ENCODE assay signal across 9 cellular contexts in the genomic region with DNA sequence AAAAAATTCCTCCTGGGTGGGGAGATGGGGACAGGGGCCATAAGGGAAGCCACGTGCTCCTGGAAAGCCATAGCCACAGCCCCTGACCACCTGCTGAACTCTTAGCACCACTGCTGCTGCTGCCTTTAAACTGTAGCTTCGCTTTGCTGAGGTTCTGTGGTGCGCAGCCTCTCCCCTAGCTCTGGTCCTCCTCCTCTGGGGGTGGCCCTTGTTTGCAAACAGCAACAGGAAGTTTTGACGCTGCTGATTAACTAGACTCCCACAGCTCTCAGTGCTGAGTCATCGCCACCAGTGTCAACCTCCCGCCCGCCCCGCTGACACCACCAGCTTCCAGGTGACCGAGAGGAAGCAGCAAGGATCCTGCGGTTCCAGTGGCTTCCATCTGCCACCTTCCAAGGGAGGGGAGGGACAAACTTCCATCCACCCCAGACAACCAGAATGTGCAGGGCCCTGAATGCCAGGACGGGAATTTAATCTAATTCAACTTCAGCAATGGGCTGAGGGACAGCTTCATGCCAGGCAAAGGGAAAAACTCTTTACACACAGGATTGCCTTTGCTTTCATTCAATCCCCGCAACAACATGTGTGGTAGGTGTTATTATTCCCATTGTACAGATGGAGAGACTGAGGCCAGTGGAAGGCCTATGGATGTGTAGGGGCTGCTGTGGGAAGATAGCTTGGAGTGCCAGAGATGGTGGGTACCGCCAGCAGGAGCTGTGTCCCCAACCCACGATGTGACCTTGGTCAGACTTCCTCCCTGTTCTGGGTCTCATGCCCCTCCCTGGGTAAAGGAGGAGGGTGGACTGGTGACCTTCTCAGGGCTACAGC. TPM values are rescaled to one million over a fixed set of nuclear protein-coding genes. Genes with fewer than 3 reads are reported as not detected.
DNase-seq lines count a peak whose midpoint lies in the region; ATAC-seq and TF ChIP-seq lines count a peak whose summit lies in the region.
"Had no signal": no experiment of that assay in that cellular context is flagged by ENCODE, and none has a peak within 500 bp of the region (broad histone marks: within the 10 kb centered on the region; RNA-seq: fewer than 3 reads in every experiment).

No MANE protein-coding gene starts in this region.

- intact Hi-C loops in CD4-positive, alpha-beta memory T cell (cut with micrococcal nuclease): no loop called here

- DNase-seq in CD4-positive, alpha-beta memory T cell: peak; percentile 73 to 91 (median 78)
- DNase-seq in GM19240 (ENCODE audit: insufficient read length, low spot score) (peak; percentile 95), RWPE1 (ENCODE audit: low spot score) (peak; percentile 78), activated gamma-delta T cell treated with Interleukin-2 at 50 U/mL for 16 hours (peak; percentile 86), hepatic stellate cell (ENCODE audit: low spot score) (peak; percentile 38), NCI-H1092 treated with DMSO at 0.1 percent for 48 hours (lab: John Stamatoyannopoulos, UW) (no peak)
- DNase-seq in stimulated activated CD4-positive, alpha-beta T cell treated with anti-CD3 and anti-CD28 coated beads, Interleukin-12 subunit alpha, Interleukin-12 subunit beta, amount 100 ng/mL, for 48 hours (ENCODE audit: low read depth in 2 of 3, low spot score in 1 of 3): peak; percentile 55 to 64 (median 63)

- no peaks in the 10 kb centered on the region for H3K9me3 Mint-ChIP-seq in CD4-positive, alpha-beta memory T cell

- H3K4me3 ChIP-seq in CD4-positive, alpha-beta memory T cell (ENCODE audit: low read length in 2 of 2): peak overlapping the region in 1 of 2 donors; percentile 38

- CTCF ChIA-PET in CD4-positive, alpha-beta memory T cell (lab: Charles Lee; ENCODE audit: partially characterized antibody): interaction anchor here (0.7 to 1.6 kb wide), 6 partner anchors 9 to 234 kb away, joined by 3 to 8 read pairs (median 3); no protein-coding TSS in a partner anchor
- CTCF ChIA-PET in RWPE1 (lab: Yijun Ruan, JAX): interaction anchor here (0.7 to 0.8 kb wide), 2 partner anchors 15 to 53 kb away, joined by 3 read pairs; no protein-coding TSS in a partner anchor

- peaks cover 35% of the 10 kb centered on the region for H3K4me1 ChIP-seq in CD4-positive, alpha-beta memory T cell (ENCODE audit: insufficient read depth, low read length)

- peak overlapping the region; percentile 83 to 94 (median 91) for H3K27ac Mint-ChIP-seq in CD4-positive, alpha-beta memory T cell

- H3K4me3 Mint-ChIP-seq in CD4-positive, alpha-beta memory T cell: peak overlapping the region in 7 of 8 donors; percentile 33 to 83 (median 67)

- no peaks in the 10 kb centered on the region for H3K36me3 Mint-ChIP-seq in CD4-positive, alpha-beta memory T cell

- H3K27me3 ChIP-seq in CD4-positive, alpha-beta memory T cell (ENCODE audit: insufficient read depth, low read length): no peaks in the 10 kb centered on the region

- no peaks in the 10 kb centered on the region for H3K9me3 ChIP-seq in CD4-positive, alpha-beta memory T cell (ENCODE audit: control insufficient read depth in 1 of 2, low read length in 2 of 2)

- POLR2A ChIA-PET in CD4-positive, alpha-beta memory T cell (lab: Charles Lee; ENCODE audit: partially characterized antibody): interaction anchor here (0.6 to 1.7 kb wide), 11 partner anchors 8 to 925 kb away, joined by 3 to 15 read pairs (median 4); a partner anchor contains a TSS
- POLR2A ChIA-PET in RWPE1 (lab: Yijun Ruan, JAX; ENCODE audit: low non-redundant PET): interaction anchor here (1.0 kb wide), 1 partner anchor 13 kb away, joined by 4 read pairs; no protein-coding TSS in a partner anchor

- ATAC-seq in HG03378 (IDR thresholded peaks at IDR 0.05; ENCODE audit: unreplicated experiment): peak; percentile 99

- no peaks in the 10 kb centered on the region for H3K36me3 ChIP-seq in CD4-positive, alpha-beta memory T cell (ENCODE audit: insufficient read depth, low read length)

- TF ChIP-seq CTCF in RWPE1 (conservative IDR thresholded peaks at IDR 0.05; ENCODE audit: low read depth): no peak

- H3K27ac ChIP-seq in CD4-positive, alpha-beta memory T cell (ENCODE audit: low read depth, low read length): peak overlapping the region; percentile 23
- peak overlapping the region; percentile 97 for H3K27ac ChIP-seq in RWPE1

- peaks cover 16 to 51% (median 25%) of the 10 kb centered on the region in 4 donors for H3K4me1 Mint-ChIP-seq in CD4-positive, alpha-beta memory T cell

- H3K27me3 Mint-ChIP-seq in CD4-positive, alpha-beta memory T cell: peaks cover 2 to 7% of the 10 kb centered on the region in 2 donors

RNA-seq across cellular contexts. Expression of a gene that starts 8.1 kb away (rescaled TPM):
- 1 to 10 TPM; 1.6 to 1.9 TPM for total RNA-seq in CD4-positive, alpha-beta memory T cell
- polyA plus RNA-seq in CD4-positive, alpha-beta memory T cell: not detected
- total RNA-seq: T-helper 1 cell treated with Interleukin-12 subunit alpha and Interleukin-12 subunit beta and Interleukin-4 antibody, amounts not matched to agents 30 ng/mL and 1 ng/mL, for 36 hours had no signal
